8 cellular contexts compared by ENCODE assay signal in the genomic region with DNA sequence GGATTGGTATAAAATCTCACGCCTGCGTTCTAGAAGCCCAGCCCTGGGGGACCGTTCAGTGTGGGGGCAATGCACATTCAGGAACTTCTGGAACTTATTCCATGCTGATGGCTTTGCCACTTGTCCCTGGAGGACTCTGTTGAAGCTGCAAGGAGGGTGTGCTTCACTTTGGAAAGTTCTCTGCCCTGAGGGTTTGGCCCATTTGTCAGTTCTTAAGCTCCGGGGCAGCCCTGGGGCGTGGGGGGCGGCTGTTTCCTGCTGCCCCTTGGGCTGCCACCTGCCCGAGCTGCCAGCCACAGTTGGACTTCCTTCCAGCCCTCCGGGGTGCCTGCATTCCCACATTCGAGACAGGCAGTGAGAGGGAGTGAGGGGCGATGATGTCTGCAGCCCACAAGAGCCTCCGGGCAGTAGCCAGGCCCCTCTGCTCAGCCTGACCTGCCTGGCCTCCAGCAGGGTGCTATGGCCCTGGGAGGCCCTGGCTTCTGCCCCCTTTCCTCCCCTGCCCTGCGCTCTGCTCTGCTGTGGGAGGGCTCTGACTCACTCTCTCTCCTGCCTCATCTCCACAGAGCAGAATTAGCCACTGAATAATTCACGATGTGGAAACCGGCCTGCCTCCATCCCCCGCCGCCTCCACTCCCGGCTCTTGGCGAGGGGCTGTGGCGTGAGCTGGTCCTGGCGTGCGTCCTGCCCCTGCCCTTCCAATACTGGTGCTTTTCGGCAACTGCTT. TPM values are rescaled to one million over a fixed set of nuclear protein-coding genes. Genes with fewer than 3 reads are reported as not detected.
DNase-seq lines count a peak whose midpoint lies in the region; ATAC-seq and TF ChIP-seq lines count a peak whose summit lies in the region.

No MANE protein-coding gene starts in this region.

- peak overlapping the region; percentile 92 for H3K4me3 Mint-ChIP-seq in activated naive CD8-positive, alpha-beta T cell treated with anti-CD3 and anti-CD28 coated beads, Interleukin-2, amount 50 U/mL, for 24 hours

- no peaks in the 10 kb centered on the region for H3K9me3 Mint-ChIP-seq in activated naive CD8-positive, alpha-beta T cell treated with anti-CD3 and anti-CD28 coated beads, Interleukin-2, amount 50 U/mL, for 24 hours

- peak; percentile 80 for ATAC-seq in activated naive CD8-positive, alpha-beta T cell treated with anti-CD3 and anti-CD28 coated beads, Interleukin-2, amount 50 U/mL, for 24 hours
- no peak for ATAC-seq in GM18867 (IDR thresholded peaks at IDR 0.05; ENCODE audit: unreplicated experiment)
- ATAC-seq in GM18868 (IDR thresholded peaks at IDR 0.05; ENCODE audit: unreplicated experiment) = no peak
- ATAC-seq in GM18502 (IDR thresholded peaks at IDR 0.05; ENCODE audit: poor library complexity, unreplicated experiment) = no peak

- no peaks in the 10 kb centered on the region for H3K9me3 ChIP-seq in right atrium auricular region

- H3K4me1 Mint-ChIP-seq in activated naive CD8-positive, alpha-beta T cell treated with anti-CD3 and anti-CD28 coated beads, Interleukin-2, amount 50 U/mL, for 24 hours = peaks cover 18% of the 10 kb centered on the region

- H3K36me3 ChIP-seq in right atrium auricular region = no peaks in the 10 kb centered on the region

- no peak for TF ChIP-seq CTCF in right atrium auricular region (IDR thresholded peaks at IDR 0.05)

- H3K36me3 Mint-ChIP-seq in activated naive CD8-positive, alpha-beta T cell treated with anti-CD3 and anti-CD28 coated beads, Interleukin-2, amount 50 U/mL, for 24 hours (ENCODE audit: low read depth) = no peaks in the 10 kb centered on the region

- H3K27me3 ChIP-seq in right atrium auricular region = no peaks in the 10 kb centered on the region

- H3K27ac ChIP-seq in right atrium auricular region = peak overlapping the region; percentile 81 to 89

- H3K27me3 Mint-ChIP-seq in activated naive CD8-positive, alpha-beta T cell treated with anti-CD3 and anti-CD28 coated beads, Interleukin-2, amount 50 U/mL, for 24 hours = peaks cover 2% of the 10 kb centered on the region

- peaks cover 0 to 81% of the 10 kb centered on the region in 2 donors for H3K4me1 ChIP-seq in right atrium auricular region

- H3K27ac Mint-ChIP-seq in activated naive CD8-positive, alpha-beta T cell treated with anti-CD3 and anti-CD28 coated beads, Interleukin-2, amount 50 U/mL, for 24 hours = peak overlapping the region; percentile 22

- DNase-seq in ELR (ENCODE audit: low read depth) (peak; percentile 94), NOMO-1 treated with dmso at 0.1 percent for 144 hours (lab: John Stamatoyannopoulos, UW; ENCODE audit: unreplicated experiment) (peak; percentile 63), right atrium auricular region (ENCODE audit: low spot score) (peak; percentile 84), renal cortical epithelial cell (ENCODE audit: low read depth) (peak; percentile 83)
- peak; percentile 62 for DNase-seq in activated naive CD8-positive, alpha-beta T cell treated with anti-CD3 and anti-CD28 coated beads, Interleukin-2, amount 50 U/mL, for 24 hours

- peak overlapping the region; percentile 62 to 80 for H3K4me3 ChIP-seq in right atrium auricular region

RNA-seq across cellular contexts. Expression of a gene that starts 1.9 kb away (rescaled TPM):
- 10 to 100 TPM in 1 of 2 donors, 1 to 10 TPM in 1; 7.0 to 11.1 TPM for total RNA-seq in right atrium auricular region
- 52.4 and 163 TPM in 2 replicates for total RNA-seq in renal cortical epithelial cell

RNA-seq across cellular contexts. Expression of a gene that starts 54.3 kb away (rescaled TPM):
- total RNA-seq in right atrium auricular region (under 1 TPM in 1 of 2 donors, not detected in 1; 0.07 TPM), renal cortical epithelial cell (3.5 and 14.2 TPM in 2 replicates)
